8 cellular contexts compared by ENCODE assay signal in genomic region chr20:62643521-62644043, GRCh38. TPM values are rescaled to one million over a fixed set of nuclear protein-coding genes. Genes with fewer than 3 reads are reported as not detected.
DNase-seq lines count a peak whose midpoint lies in the region; ATAC-seq and TF ChIP-seq lines count a peak whose summit lies in the region.

No MANE protein-coding gene starts in this region.

- H3K4me2 ChIP-seq in KMS-11 = peak overlapping the region; percentile 94
- no peak overlapping the region for H3K4me2 ChIP-seq in SK-N-SH

- H3K27ac ChIP-seq in KMS-11 (no peak overlapping the region), colonic mucosa (peak overlapping the region; percentile 84), SK-N-SH (ENCODE audit: low read depth in 2 of 2, low read length in 1 of 2) (peak overlapping the region in 1 of 2 experiments; percentile 65; a peak in 1 of 4 replicates)

- peaks cover 11 to 26% (median 15%) of the 10 kb centered on the region in 4 donors for H3K4me1 Mint-ChIP-seq in naive thymus-derived CD8-positive, alpha-beta T cell

- H3K9me3 Mint-ChIP-seq in naive thymus-derived CD8-positive, alpha-beta T cell = no peaks in the 10 kb centered on the region

- CTCF ChIA-PET in SK-N-SH (lab: Yijun Ruan, JAX) = interaction anchor here (0.8 to 4.8 kb wide), 6 partner anchors 8 to 165 kb away, joined by 3 to 30 read pairs (median 11); no protein-coding TSS in a partner anchor

- POLR2A ChIA-PET in naive thymus-derived CD8-positive, alpha-beta T cell (lab: Charles Lee) = interaction anchor here (0.6 to 2.6 kb wide), 5 partner anchors 8 to 165 kb away, joined by 3 to 30 read pairs (median 7); no protein-coding TSS in a partner anchor
- POLR2A ChIA-PET in SK-N-SH (lab: Yijun Ruan, JAX) = interaction anchor here (1.3 to 2.5 kb wide), 2 partner anchors 8 to 256 kb away, joined by 3 to 16 read pairs; partner anchors contain the start of gene RPS21

- peak overlapping the region; percentile 11 to 83 (median 46) for H3K4me3 Mint-ChIP-seq in naive thymus-derived CD8-positive, alpha-beta T cell

- intact Hi-C loops in colonic mucosa (cut with DNase I) = no loop called here

- peak overlapping the region in 2 of 10 donors; percentile 11 to 32 for H3K27ac Mint-ChIP-seq in naive thymus-derived CD8-positive, alpha-beta T cell

- H3K4me1 ChIP-seq in BE2C (peaks cover 14% of the 10 kb centered on the region), KMS-11 (ENCODE audit: low read depth, poor library complexity, severe bottlenecking) (peaks cover 54% of the 10 kb centered on the region), colonic mucosa (peaks cover 45% of the 10 kb centered on the region), SK-N-SH (ENCODE audit: control insufficient read depth in 1 of 2, insufficient read depth in 2 of 2, low read depth in 1 of 2, low read length in 1 of 2) (peaks cover 0 to 64% of the 10 kb centered on the region in 2 experiments; a peak in 2 of 4 replicates)

- DNase-seq in BE2C = no peak
- no peak for DNase-seq in colonic mucosa
- no peak for DNase-seq in naive thymus-derived CD8-positive, alpha-beta T cell
- no peak for DNase-seq in SK-N-SH
- DNase-seq in activated effector memory CD4-positive, alpha-beta T cell treated with Interleukin-2 at 50 U/mL for 16 hours = no peak

- peaks cover 58% of the 10 kb centered on the region for H3K79me2 ChIP-seq in KMS-11 (ENCODE audit: insufficient read depth, low read depth)
- no peaks in the 10 kb centered on the region for H3K79me2 ChIP-seq in SK-N-SH (ENCODE audit: insufficient read depth)

- TF ChIP-seq EP300 in SK-N-SH (IDR thresholded peaks at IDR 0.05; ENCODE audit: borderline replicate concordance in 1 of 2, low read depth in 1 of 2, low read length in 1 of 2) = no peak

- H3K27me3 ChIP-seq in BE2C (no peaks in the 10 kb centered on the region), KMS-11 (ENCODE audit: insufficient read depth, low read depth) (peaks cover 21% of the 10 kb centered on the region), colonic mucosa (no peaks in the 10 kb centered on the region), SK-N-SH (ENCODE audit: insufficient read depth) (peaks cover 37% of the 10 kb centered on the region)

- peak overlapping the region; percentile 80; the same call in 1 of the 2 replicates for H3K9ac ChIP-seq in KMS-11
- H3K9ac ChIP-seq in colonic mucosa (ENCODE audit: low read depth in 2 of 2, low read length in 2 of 2) = peak overlapping the region; percentile 57 to 72
- no peak overlapping the region for H3K9ac ChIP-seq in SK-N-SH

- TF ChIP-seq CTCF in BE2C (IDR thresholded peaks at IDR 0.05; ENCODE audit: low read depth, low read length) (no peak), KMS-11 (conservative IDR thresholded peaks at IDR 0.05; ENCODE audit: low read depth, low read length) (no peak), colonic mucosa (IDR thresholded peaks at IDR 0.05) (no peak), SK-N-SH (IDR thresholded peaks at IDR 0.05) (no peak)

- no peaks in the 10 kb centered on the region for H3K36me3 Mint-ChIP-seq in naive thymus-derived CD8-positive, alpha-beta T cell

- 0 out of 2 replicates have a peak, but pooled peaks cover 9% of the 10 kb centered on the region for H4K20me1 ChIP-seq in KMS-11 (ENCODE audit: insufficient read depth)
- no peaks in the 10 kb centered on the region for H4K20me1 ChIP-seq in SK-N-SH (ENCODE audit: insufficient read depth)

- H3K36me3 ChIP-seq in BE2C = 0 out of 2 replicates have a peak, but pooled peaks cover 3% of the 10 kb centered on the region
- H3K36me3 ChIP-seq in KMS-11 (ENCODE audit: insufficient read depth) = no peaks in the 10 kb centered on the region
- H3K36me3 ChIP-seq in colonic mucosa = no peaks in the 10 kb centered on the region
- H3K36me3 ChIP-seq in SK-N-SH (replicated peaks in 1 of 2; ENCODE audit: control insufficient read depth in 1 of 2, insufficient read depth in 2 of 2, low read length in 1 of 2) = no peaks in the 10 kb centered on the region

- H3K27me3 Mint-ChIP-seq in naive thymus-derived CD8-positive, alpha-beta T cell = peaks cover 0 to 3% (median 0%) of the 10 kb centered on the region in 5 donors

- H3K9me3 ChIP-seq in BE2C (no peaks in the 10 kb centered on the region), colonic mucosa (no peaks in the 10 kb centered on the region), SK-N-SH (no peaks in the 10 kb centered on the region)

- TF ChIP-seq RAD21 in SK-N-SH (IDR thresholded peaks at IDR 0.05; ENCODE audit: low read length) = no peak

- H2AFZ ChIP-seq in KMS-11 (ENCODE audit: low read depth) (no peak overlapping the region), SK-N-SH (ENCODE audit: low read depth) (no peak overlapping the region)

- H3F3A ChIP-seq in SK-N-SH (replicated peaks; ENCODE audit: insufficient read depth) = no peaks in the 10 kb centered on the region

- H3K9me2 ChIP-seq in SK-N-SH = no peaks in the 10 kb centered on the region

- H3K4me3 ChIP-seq in BE2C (ENCODE audit: low read depth, low read length) = peak overlapping the region; percentile 83
- no peak overlapping the region for H3K4me3 ChIP-seq in KMS-11 (IDR thresholded peaks at IDR 0.05; ENCODE audit: insufficient read depth, low read depth, low read length)
- H3K4me3 ChIP-seq in colonic mucosa = peak overlapping the region; percentile 68
- peak overlapping the region in 1 of 2 experiments; percentile 56; a peak in 2 of 4 replicates for H3K4me3 ChIP-seq in SK-N-SH (ENCODE audit: low read depth in 2 of 2, low read length in 1 of 2)

- WGBS in SK-N-SH (ENCODE audit: low lambda C conversion rate) = 84% methylated on average over 11 of the region's 14 CpGs

- ATAC-seq in naive thymus-derived CD8-positive, alpha-beta T cell = no peak
- ATAC-seq in GM18873 (IDR thresholded peaks at IDR 0.05; ENCODE audit: low FRiP score, unreplicated experiment) = no peak
- ATAC-seq in GM19463 (IDR thresholded peaks at IDR 0.05; ENCODE audit: unreplicated experiment) = no peak

TF ChIP-seq in SK-N-SH, 30 proteins besides CTCF, POLR2A, EP300 and RAD21:
- TF ChIP-seq TEAD4 (IDR thresholded peaks at IDR 0.05; ENCODE audit: borderline replicate concordance, insufficient read depth) (no peak), TCF12 (IDR thresholded peaks at IDR 0.05) (no peak), EZH2phosphoT487 (IDR thresholded peaks at IDR 0.05; ENCODE audit: borderline replicate concordance, low read depth) (no peak), MEF2A (IDR thresholded peaks at IDR 0.05; ENCODE audit: borderline replicate concordance, low read depth) (no peak), ELF1 (IDR thresholded peaks at IDR 0.05) (no peak), ZBTB33 (IDR thresholded peaks at IDR 0.05; ENCODE audit: borderline replicate concordance, low read depth) (no peak), SIN3A (IDR thresholded peaks at IDR 0.05; ENCODE audit: borderline replicate concordance, low read depth, low read length) (no peak), JUND (IDR thresholded peaks at IDR 0.05) (no peak), GABPA (IDR thresholded peaks at IDR 0.05; ENCODE audit: low read depth) (no peak), TAF1 (IDR thresholded peaks at IDR 0.05; ENCODE audit: borderline replicate concordance, low read depth, low read length) (no peak), USF2 (IDR thresholded peaks at IDR 0.05; ENCODE audit: borderline replicate concordance, low read depth, low read length) (no peak)

RNA-seq across cellular contexts. Expression of gene SLCO4A1, which starts 1.3 kb away (rescaled TPM):
- polyA plus RNA-seq in BE2C (2012; ENCODE audit: insufficient read depth, insufficient read length, low read depth) = 15.3 TPM
- total RNA-seq in colonic mucosa = 10 to 100 TPM; 39.7 to 42.9 TPM
- total RNA-seq in naive thymus-derived CD8-positive, alpha-beta T cell = 1 to 10 TPM; 1.4 TPM
- polyA plus RNA-seq in naive thymus-derived CD8-positive, alpha-beta T cell = under 1 TPM in 1 of 3 donors, not detected in 2; 0.93 TPM
- 0.33 and 0.36 TPM in 2 replicates for polyA plus RNA-seq in SK-N-SH (2012; rRNA removed)
- 0.19 and 0.42 TPM in 2 replicates for polyA plus RNA-seq in SK-N-SH (2012; cell fraction: cytosol; rRNA removed)
- 0.55 and 0.91 TPM in 2 replicates for polyA plus RNA-seq in SK-N-SH (2012; cell fraction: nucleus; rRNA removed)

Comparison
In these comparisons a context has a peak if more than half of its experiments do, and no peak if none do; other contexts are left out.
1. RNA of gene SLCO4A1, which starts 1.3 kb away (total RNA-seq): 39.7 to 42.9 TPM in colonic mucosa; 1.4 TPM in naive thymus-derived CD8-positive, alpha-beta T cell; every median in the first group is over 10 times any median in the second.